In the genomic region with DNA sequence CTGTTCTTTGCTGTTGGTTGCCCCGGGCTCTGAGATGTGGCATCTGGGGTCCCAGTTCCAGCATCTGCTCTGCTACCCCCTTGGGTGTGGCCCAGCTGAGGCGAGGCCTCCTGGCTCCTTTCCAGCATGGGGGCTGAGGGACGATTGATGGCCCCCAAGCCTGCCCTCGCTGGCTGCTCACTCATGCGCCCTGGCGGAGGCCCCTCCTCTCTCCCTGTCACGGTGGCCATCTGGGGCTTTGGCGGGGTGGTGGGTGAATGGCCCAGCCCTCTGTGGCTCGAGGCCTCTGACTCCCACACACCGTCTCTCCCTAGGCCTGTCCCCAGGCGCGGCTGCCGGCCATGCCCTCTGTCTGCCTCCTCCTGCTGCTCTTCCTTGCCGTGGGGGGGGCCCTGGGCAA, we compare ENCODE assay signal across 10 cellular contexts. TPM values are rescaled to one million over a fixed set of nuclear protein-coding genes. Genes with fewer than 3 reads are reported as not detected.
A peak's percentile ranks its signal among the peaks of the same experiment; 100 is the strongest.
DNase-seq lines count a peak whose midpoint lies in the region; ATAC-seq, FAIRE-seq and TF ChIP-seq lines count a peak whose summit lies in the region.
"Had no signal": no experiment of that assay in that cellular context is flagged by ENCODE, and none has a peak within 500 bp of the region (broad histone marks: within the 10 kb centered on the region; RNA-seq: fewer than 3 reads in every experiment).

No MANE protein-coding gene starts in this region.

- TF ChIP-seq CTCF in neural cell (IDR thresholded peaks at IDR 0.05; ENCODE audit: poor library complexity, severe bottlenecking) = no peak

- H3K4me3 Mint-ChIP-seq in CD4-positive, CD25-positive, alpha-beta regulatory T cell = peak overlapping the region in 3 of 4 donors; percentile 52 to 86 (median 64)
- H3K4me3 Mint-ChIP-seq in central memory CD8-positive, alpha-beta T cell = peak overlapping the region; percentile 78

- no peak for TF ChIP-seq RAD21 in neural cell (conservative IDR thresholded peaks at IDR 0.05)

- peaks cover 18% of the 10 kb centered on the region for H3K79me2 ChIP-seq in neural cell (replicated peaks; ENCODE audit: insufficient read depth, low read length)

- H3K9me3 Mint-ChIP-seq in CD4-positive, CD25-positive, alpha-beta regulatory T cell = no peaks in the 10 kb centered on the region
- H3K9me3 Mint-ChIP-seq in central memory CD8-positive, alpha-beta T cell = no peaks in the 10 kb centered on the region

- no peak for TF ChIP-seq POLR2A in GM12892 (IDR thresholded peaks at IDR 0.05; ENCODE audit: low read depth, low read length)

- H3K4me3 ChIP-seq in CD4-positive, CD25-positive, alpha-beta regulatory T cell (ENCODE audit: low read depth, low read length) = no peak overlapping the region
- peak overlapping the region; percentile 85 for H3K4me3 ChIP-seq in neural cell (ENCODE audit: low read length)
- H3K4me3 ChIP-seq: SJSA1 had no signal

- H3K36me3 ChIP-seq in CD4-positive, CD25-positive, alpha-beta regulatory T cell (ENCODE audit: control insufficient read depth, insufficient read depth, low read length) = peaks cover 9% of the 10 kb centered on the region
- no peaks in the 10 kb centered on the region for H3K36me3 ChIP-seq in neural cell (ENCODE audit: insufficient read depth, low read length)
- H3K36me3 ChIP-seq: SJSA1 had no signal

- no peak for TF ChIP-seq EP300 in neural cell (conservative IDR thresholded peaks at IDR 0.05; ENCODE audit: poor library complexity, severe bottlenecking)

- no peaks in the 10 kb centered on the region for H3F3A ChIP-seq in neural cell (ENCODE audit: insufficient read depth, low read length, poor library complexity, severe bottlenecking)

- peaks cover 15% of the 10 kb centered on the region for H3K4me1 ChIP-seq in CD4-positive, CD25-positive, alpha-beta regulatory T cell (ENCODE audit: control insufficient read depth, insufficient read depth, low read length, poor library complexity, severe bottlenecking)

- peak overlapping the region; percentile 82 for H3K9ac ChIP-seq in neural cell (ENCODE audit: low read length)

- H3K4me1 Mint-ChIP-seq in CD4-positive, CD25-positive, alpha-beta regulatory T cell = peaks cover 0 to 25% (median 5%) of the 10 kb centered on the region in 4 donors
- H3K4me1 Mint-ChIP-seq in central memory CD8-positive, alpha-beta T cell = peaks cover 18% of the 10 kb centered on the region

- H3K27me3 ChIP-seq in CD4-positive, CD25-positive, alpha-beta regulatory T cell (ENCODE audit: control insufficient read depth, insufficient read depth, low read length) = no peaks in the 10 kb centered on the region
- no peaks in the 10 kb centered on the region for H3K27me3 ChIP-seq in neural cell (ENCODE audit: insufficient read depth, low read depth, low read length)
- H3K27me3 ChIP-seq: SJSA1 had no signal

- no peak for ATAC-seq in CD4-positive, CD25-positive, alpha-beta regulatory T cell (ENCODE audit: low read depth in 2 of 2)
- ATAC-seq in central memory CD8-positive, alpha-beta T cell (replicated peaks; ENCODE audit: extremely low read depth, poor library complexity, severe bottlenecking) = no peak
- ATAC-seq in GM18909 (IDR thresholded peaks at IDR 0.05; ENCODE audit: poor library complexity, unreplicated experiment) = no peak

- no peaks in the 10 kb centered on the region for H4K20me1 ChIP-seq in neural cell (ENCODE audit: insufficient read depth)

- H3K27ac ChIP-seq in CD4-positive, CD25-positive, alpha-beta regulatory T cell (ENCODE audit: insufficient read depth, low read length, poor library complexity, severe bottlenecking) = no peak overlapping the region
- H3K27ac ChIP-seq in neural cell (ENCODE audit: low read length) = no peak overlapping the region
- H3K27ac ChIP-seq: SJSA1 had no signal

- H3K9me3 ChIP-seq in CD4-positive, CD25-positive, alpha-beta regulatory T cell (ENCODE audit: control insufficient read depth in 2 of 2, low read length in 2 of 2) = no peaks in the 10 kb centered on the region
- no peaks in the 10 kb centered on the region for H3K9me3 ChIP-seq in neural cell (ENCODE audit: low read length)
- H3K9me3 ChIP-seq: SJSA1 had no signal

- FAIRE-seq in GM12892 (lab: Jason Lieb, UNC) = no peak

- no peak overlapping the region for H2AFZ ChIP-seq in neural cell (ENCODE audit: low read depth, low read length)

- H3K36me3 Mint-ChIP-seq in CD4-positive, CD25-positive, alpha-beta regulatory T cell = no peaks in the 10 kb centered on the region
- H3K36me3 Mint-ChIP-seq in central memory CD8-positive, alpha-beta T cell (ENCODE audit: insufficient read depth) = peaks cover 9% of the 10 kb centered on the region

- H3K9me2 ChIP-seq in neural cell (ENCODE audit: insufficient read depth, low read length) = no peaks in the 10 kb centered on the region

- no peak for DNase-seq in CD4-positive, CD25-positive, alpha-beta regulatory T cell
- DNase-seq in NCI-H524 (lab: John Stamatoyannopoulos, UW) (peak; percentile 66 to 87), HCEC 1CT (no peak), GM12892 (ENCODE audit: insufficient read length) (no peak), HT-29 (ENCODE audit: low spot score) (no peak)
- no peak for DNase-seq in central memory CD8-positive, alpha-beta T cell (ENCODE audit: low spot score in 2 of 2)
- DNase-seq: KG1 had no signal

- peak overlapping the region; percentile 30 for H3K4me2 ChIP-seq in neural cell (ENCODE audit: low read length)

- H3K27me3 Mint-ChIP-seq in CD4-positive, CD25-positive, alpha-beta regulatory T cell = peaks cover 4% of the 10 kb centered on the region
- no peaks in the 10 kb centered on the region for H3K27me3 Mint-ChIP-seq in central memory CD8-positive, alpha-beta T cell

- H3K27ac Mint-ChIP-seq in CD4-positive, CD25-positive, alpha-beta regulatory T cell = peak overlapping the region in 1 of 3 donors; percentile 70
- H3K27ac Mint-ChIP-seq in central memory CD8-positive, alpha-beta T cell (ENCODE audit: low read depth) = peak overlapping the region; percentile 65

TF ChIP-seq in neural cell, 6 proteins besides CTCF, POLR2A, EP300 and RAD21:
- TF ChIP-seq POLR2AphosphoS5 (IDR thresholded peaks at IDR 0.05) = no peak
- TF ChIP-seq, protein P1, sequence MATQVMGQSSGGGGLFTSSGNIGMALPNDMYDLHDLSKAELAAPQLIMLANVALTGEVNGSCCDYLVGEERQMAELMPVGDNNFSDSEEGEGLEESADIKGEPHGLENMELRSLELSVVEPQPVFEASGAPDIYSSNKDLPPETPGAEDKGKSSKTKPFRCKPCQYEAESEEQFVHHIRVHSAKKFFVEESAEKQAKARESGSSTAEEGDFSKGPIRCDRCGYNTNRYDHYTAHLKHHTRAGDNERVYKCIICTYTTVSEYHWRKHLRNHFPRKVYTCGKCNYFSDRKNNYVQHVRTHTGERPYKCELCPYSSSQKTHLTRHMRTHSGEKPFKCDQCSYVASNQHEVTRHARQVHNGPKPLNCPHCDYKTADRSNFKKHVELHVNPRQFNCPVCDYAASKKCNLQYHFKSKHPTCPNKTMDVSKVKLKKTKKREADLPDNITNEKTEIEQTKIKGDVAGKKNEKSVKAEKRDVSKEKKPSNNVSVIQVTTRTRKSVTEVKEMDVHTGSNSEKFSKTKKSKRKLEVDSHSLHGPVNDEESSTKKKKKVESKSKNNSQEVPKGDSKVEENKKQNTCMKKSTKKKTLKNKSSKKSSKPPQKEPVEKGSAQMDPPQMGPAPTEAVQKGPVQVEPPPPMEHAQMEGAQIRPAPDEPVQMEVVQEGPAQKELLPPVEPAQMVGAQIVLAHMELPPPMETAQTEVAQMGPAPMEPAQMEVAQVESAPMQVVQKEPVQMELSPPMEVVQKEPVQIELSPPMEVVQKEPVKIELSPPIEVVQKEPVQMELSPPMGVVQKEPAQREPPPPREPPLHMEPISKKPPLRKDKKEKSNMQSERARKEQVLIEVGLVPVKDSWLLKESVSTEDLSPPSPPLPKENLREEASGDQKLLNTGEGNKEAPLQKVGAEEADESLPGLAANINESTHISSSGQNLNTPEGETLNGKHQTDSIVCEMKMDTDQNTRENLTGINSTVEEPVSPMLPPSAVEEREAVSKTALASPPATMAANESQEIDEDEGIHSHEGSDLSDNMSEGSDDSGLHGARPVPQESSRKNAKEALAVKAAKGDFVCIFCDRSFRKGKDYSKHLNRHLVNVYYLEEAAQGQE (IDR thresholded peaks at IDR 0.05; ENCODE audit: borderline replicate concordance) = no peak
- TF ChIP-seq SMC3 (conservative IDR thresholded peaks at IDR 0.05; ENCODE audit: poor library complexity) = no peak
- TF ChIP-seq TAF1 (IDR thresholded peaks at IDR 0.05; ENCODE audit: low read depth) = no peak
- no peak for TF ChIP-seq EZH2 (IDR thresholded peaks at IDR 0.05; ENCODE audit: borderline replicate concordance, insufficient read depth, low read length, poor library complexity, severe bottlenecking)
- TF ChIP-seq MXI1 (conservative IDR thresholded peaks at IDR 0.05; ENCODE audit: poor library complexity, severe bottlenecking) = no peak

RNA-seq across cellular contexts. Expression of gene PLXNA3, which starts 1.8 kb away (rescaled TPM):
- total RNA-seq in CD4-positive, CD25-positive, alpha-beta regulatory T cell = 64.6 TPM
- polyA plus RNA-seq in CD4-positive, CD25-positive, alpha-beta regulatory T cell = 1 to 10 TPM in 1 of 4 donors, under 1 TPM in 3; 0.32 to 1.8 (median 0.34) TPM
- polyA plus RNA-seq in neural cell = 17.2 and 22.2 TPM in 2 replicates
- polyA minus RNA-seq in neural cell = 27.8 and 28.4 TPM in 2 replicates
- polyA plus RNA-seq in GM12892 (2012; ENCODE audit: missing spikeins) = 25.0 TPM
- total RNA-seq in HT-29 (2014; rRNA removed; shearing (Covaris generic)) = 33.6 and 40.8 TPM in 2 replicates

RNA-seq across cellular contexts. Expression of gene FAM50A, which starts 15.9 kb away (rescaled TPM):
- 55.1 TPM for total RNA-seq in CD4-positive, CD25-positive, alpha-beta regulatory T cell
- polyA plus RNA-seq in CD4-positive, CD25-positive, alpha-beta regulatory T cell = 10 to 100 TPM; 33.7 to 52.5 (median 38.6) TPM
- 68.3 and 90.4 TPM in 2 replicates for polyA plus RNA-seq in neural cell
- polyA minus RNA-seq in neural cell = 23.6 and 28.1 TPM in 2 replicates
- 64.6 TPM for polyA plus RNA-seq in GM12892 (2012; ENCODE audit: missing spikeins)
- total RNA-seq in HT-29 (2014; rRNA removed; shearing (Covaris generic)) = 103 and 107 TPM in 2 replicates

RNA-seq across cellular contexts. Expression of gene LAGE3, which starts 19.2 kb away (rescaled TPM):
- 8.9 TPM for total RNA-seq in CD4-positive, CD25-positive, alpha-beta regulatory T cell
- 10 to 100 TPM; 39.5 to 47.9 (median 43.3) TPM for polyA plus RNA-seq in CD4-positive, CD25-positive, alpha-beta regulatory T cell
- 37.3 and 43.6 TPM in 2 replicates for polyA plus RNA-seq in neural cell
- polyA minus RNA-seq in neural cell = 9.3 and 10.9 TPM in 2 replicates
- 20.1 TPM for polyA plus RNA-seq in GM12892 (2012; ENCODE audit: missing spikeins)
- 122 and 129 TPM in 2 replicates for total RNA-seq in HT-29 (2014; rRNA removed; shearing (Covaris generic))

RNA-seq across cellular contexts. Expression of gene GDI1, which starts 22.9 kb away (rescaled TPM):
- 169 TPM for total RNA-seq in CD4-positive, CD25-positive, alpha-beta regulatory T cell
- polyA plus RNA-seq in CD4-positive, CD25-positive, alpha-beta regulatory T cell = 10 to 100 TPM; 33.7 to 46.3 (median 41.9) TPM
- polyA plus RNA-seq in neural cell = 370 and 415 TPM in 2 replicates
- polyA minus RNA-seq in neural cell = 393 and 427 TPM in 2 replicates
- 68.5 TPM for polyA plus RNA-seq in GM12892 (2012; ENCODE audit: missing spikeins)
- total RNA-seq in HT-29 (2014; rRNA removed; shearing (Covaris generic)) = 124 and 128 TPM in 2 replicates

RNA-seq across cellular contexts. Expression of gene UBL4A, which starts 26.6 kb away (rescaled TPM):
- 12.5 TPM for total RNA-seq in CD4-positive, CD25-positive, alpha-beta regulatory T cell
- polyA plus RNA-seq in CD4-positive, CD25-positive, alpha-beta regulatory T cell = 10 to 100 TPM; 51.8 to 59.5 (median 55.0) TPM
- polyA plus RNA-seq in neural cell = 28.5 and 32.2 TPM in 2 replicates
- 23.9 and 29.2 TPM in 2 replicates for polyA minus RNA-seq in neural cell
- polyA plus RNA-seq in GM12892 (2012; ENCODE audit: missing spikeins) = 20.3 TPM
- total RNA-seq in HT-29 (2014; rRNA removed; shearing (Covaris generic)) = 195 and 203 TPM in 2 replicates

Comparison
In these comparisons a context has a peak if more than half of its experiments do, and no peak if none do; other contexts are left out.
1. DNase-seq: peak in NCI-H524 (2 of 2); none in CD4-positive, CD25-positive, alpha-beta regulatory T cell (0 of 3), central memory CD8-positive, alpha-beta T cell (0 of 2), HCEC 1CT (single experiment), GM12892 (single experiment) and HT-29 (single experiment).
2. RNA of gene LAGE3, which starts 19.2 kb away (total RNA-seq): 122 to 129 TPM in HT-29; 8.9 TPM in CD4-positive, CD25-positive, alpha-beta regulatory T cell (single experiment); every median in the first group is over 10 times any median in the second.